8 cellular contexts compared by ENCODE assay signal in genomic region chr11:61733120-61733978, GRCh38. TPM values are rescaled to one million over a fixed set of nuclear protein-coding genes. Genes with fewer than 3 reads are reported as not detected.
DNase-seq lines count a peak whose midpoint lies in the region; ATAC-seq and TF ChIP-seq lines count a peak whose summit lies in the region.

No MANE protein-coding gene starts in this region.

- H3K4me2 ChIP-seq in neuronal stem cell (ENCODE audit: insufficient read depth, low read length, poor library complexity, severe bottlenecking), result no peak overlapping the region

- no CpG with 5 or more reads among the region's 13 CpGs for WGBS in neuronal stem cell (ENCODE audit: extremely low coverage in 2 of 2, insufficient read length in 2 of 2, insufficient replicate concordance in 1 of 2), 2 donors

- DNase-seq in Calu3 (peak; percentile 87), RKO (ENCODE audit: low spot score) (peak; percentile 85), fibroblast of pulmonary artery (ENCODE audit: low read depth) (peak; percentile 87), neuronal stem cell (ENCODE audit: low spot score) (peak; percentile 57), stromal cell of bone marrow (ENCODE audit: low read depth) (peak; percentile 67)
- peak; percentile 75 for DNase-seq in activated T-helper 2 cell treated with anti-CD3 and anti-CD28 coated beads, Interferon-gamma antibody, Interleukin-2, Interleukin-4, amounts not matched to agents 10 μg/mL and 5 μg/mL and 100 μg/mL, durations not matched to agents 14 hours and 24 hours and 36 hours (ENCODE audit: low spot score)

- no peaks in the 10 kb centered on the region for H3K9me3 Mint-ChIP-seq in Calu3 (ENCODE audit: low read depth, unreplicated experiment)
- no peaks in the 10 kb centered on the region for H3K9me3 Mint-ChIP-seq in activated T-helper 2 cell treated with anti-CD3 and anti-CD28 coated beads, Interferon-gamma antibody, Interleukin-2, Interleukin-4, amounts not matched to agents 10 μg/mL and 5 μg/mL and 100 μg/mL, durations not matched to agents 14 hours and 24 hours and 36 hours

- H3K9me3 ChIP-seq in neuronal stem cell (replicated peaks in 1 of 2; ENCODE audit: control insufficient read depth in 2 of 2, insufficient read depth in 1 of 2, low read depth in 1 of 2, low read length in 2 of 2), result no peaks in the 10 kb centered on the region

- no peak overlapping the region for H2BK12ac ChIP-seq in neuronal stem cell (ENCODE audit: low read length)

- H3K4me3 Mint-ChIP-seq in Calu3 (ENCODE audit: low read depth, unreplicated experiment), result no peak overlapping the region
- no peak overlapping the region for H3K4me3 Mint-ChIP-seq in activated T-helper 2 cell treated with anti-CD3 and anti-CD28 coated beads, Interferon-gamma antibody, Interleukin-2, Interleukin-4, amounts not matched to agents 10 μg/mL and 5 μg/mL and 100 μg/mL, durations not matched to agents 14 hours and 24 hours and 36 hours (ENCODE audit: low read depth)

- H3K4me1 ChIP-seq in neuronal stem cell (ENCODE audit: control insufficient read depth in 2 of 2, insufficient read depth in 1 of 2, low read depth in 1 of 2, low read length in 2 of 2), result no peaks in the 10 kb centered on the region

- H3K36me3 ChIP-seq in neuronal stem cell (replicated peaks in 1 of 2; ENCODE audit: control insufficient read depth in 2 of 2, insufficient read depth in 2 of 2, low read length in 2 of 2), result peaks cover 19 to 55% of the 10 kb centered on the region in 2 donors

- peaks cover 33% of the 10 kb centered on the region for H3K4me1 Mint-ChIP-seq in Calu3 (ENCODE audit: low read depth, unreplicated experiment)
- H3K4me1 Mint-ChIP-seq in activated T-helper 2 cell treated with anti-CD3 and anti-CD28 coated beads, Interferon-gamma antibody, Interleukin-2, Interleukin-4, amounts not matched to agents 10 μg/mL and 5 μg/mL and 100 μg/mL, durations not matched to agents 14 hours and 24 hours and 36 hours (ENCODE audit: low read depth), result peaks cover 4% of the 10 kb centered on the region

- no peak overlapping the region for H2AFZ ChIP-seq in neuronal stem cell (ENCODE audit: low read length)

- H3K27ac Mint-ChIP-seq in Calu3 (ENCODE audit: unreplicated experiment), result peak overlapping the region; percentile 78
- H3K27ac Mint-ChIP-seq in activated T-helper 2 cell treated with anti-CD3 and anti-CD28 coated beads, Interferon-gamma antibody, Interleukin-2, Interleukin-4, amounts not matched to agents 10 μg/mL and 5 μg/mL and 100 μg/mL, durations not matched to agents 14 hours and 24 hours and 36 hours, result no peak overlapping the region

- peak overlapping the region; percentile 42 for H3K14ac ChIP-seq in neuronal stem cell (ENCODE audit: low read length)

- peak; percentile 94 for TF ChIP-seq CTCF in Calu3 (IDR thresholded peaks at IDR 0.05; ENCODE audit: unreplicated experiment)
- TF ChIP-seq CTCF in LNCAP (IDR thresholded peaks at IDR 0.05), result peak; percentile 99
- TF ChIP-seq CTCF in fibroblast of pulmonary artery (IDR thresholded peaks at IDR 0.05; ENCODE audit: low read length, missing control alignments), result peak; percentile 99

- ATAC-seq in GM21528 (IDR thresholded peaks at IDR 0.05; ENCODE audit: low FRiP score, unreplicated experiment), result peak; percentile 71

- no peak overlapping the region for H3K9ac ChIP-seq in neuronal stem cell (ENCODE audit: low read depth, low read length, poor library complexity)

- H3K4ac ChIP-seq in neuronal stem cell (ENCODE audit: low read length), result no peak overlapping the region

- no peak overlapping the region for H4K8ac ChIP-seq in neuronal stem cell (ENCODE audit: low read depth, low read length)

- H3K79me1 ChIP-seq in neuronal stem cell (ENCODE audit: low read depth, low read length), result peaks cover 2% of the 10 kb centered on the region

- H2BK120ac ChIP-seq in neuronal stem cell (ENCODE audit: low read depth, low read length), result no peak overlapping the region

- CTCF ChIA-PET in Calu3 (lab: Charles Lee), result interaction anchor here (0.5 to 2.0 kb wide), 15 partner anchors 9 to 287 kb away, joined by 3 to 15 read pairs (median 5); no protein-coding TSS in a partner anchor

- no peak overlapping the region for H3K27ac ChIP-seq in neuronal stem cell (replicated peaks; ENCODE audit: low read length)

- no peaks in the 10 kb centered on the region for H3K27me3 Mint-ChIP-seq in Calu3 (ENCODE audit: unreplicated experiment)
- H3K27me3 Mint-ChIP-seq in activated T-helper 2 cell treated with anti-CD3 and anti-CD28 coated beads, Interferon-gamma antibody, Interleukin-2, Interleukin-4, amounts not matched to agents 10 μg/mL and 5 μg/mL and 100 μg/mL, durations not matched to agents 14 hours and 24 hours and 36 hours (ENCODE audit: low read depth), result no peaks in the 10 kb centered on the region

- intact Hi-C loops in Calu3 (cut with micrococcal nuclease; ENCODE audit: unreplicated experiment), result loop anchor here (1.0 to 5.0 kb wide), 3 partner anchors 37 to 76 kb away; partner anchors contain the start of gene DAGLA
- intact Hi-C loops in activated T-helper 2 cell treated with anti-CD3 and anti-CD28 coated beads, Interferon-gamma antibody, Interleukin-2, Interleukin-4, amounts not matched to agents 10 μg/mL and 5 μg/mL and 100 μg/mL, durations not matched to agents 14 hours and 24 hours and 36 hours (cut with micrococcal nuclease), result loop anchor here (1.0 kb wide), 1 partner anchor 53 kb away; the partner anchor contains the start of gene DAGLA

- H4K91ac ChIP-seq in neuronal stem cell (ENCODE audit: low read depth, low read length, poor library complexity), result no peak overlapping the region

- no peaks in the 10 kb centered on the region for H3K27me3 ChIP-seq in neuronal stem cell (ENCODE audit: control insufficient read depth in 3 of 3, insufficient read depth in 3 of 3, low read depth in 1 of 3, low read length in 3 of 3)

- peak overlapping the region; percentile 72 for H2AK5ac ChIP-seq in neuronal stem cell (ENCODE audit: low read depth, low read length)

- H3K36me3 Mint-ChIP-seq in Calu3 (ENCODE audit: insufficient read depth, unreplicated experiment), result peaks cover 43% of the 10 kb centered on the region
- H3K36me3 Mint-ChIP-seq in activated T-helper 2 cell treated with anti-CD3 and anti-CD28 coated beads, Interferon-gamma antibody, Interleukin-2, Interleukin-4, amounts not matched to agents 10 μg/mL and 5 μg/mL and 100 μg/mL, durations not matched to agents 14 hours and 24 hours and 36 hours (ENCODE audit: low read depth), result no peaks in the 10 kb centered on the region

- no peak overlapping the region for H3K4me3 ChIP-seq in fibroblast of pulmonary artery (replicated peaks; ENCODE audit: low read depth, low read length)
- H3K4me3 ChIP-seq in neuronal stem cell (ENCODE audit: low read length in 2 of 2), result no peak overlapping the region

- H3K18ac ChIP-seq in neuronal stem cell (ENCODE audit: low read length), result peak overlapping the region; percentile 44

- peak overlapping the region; percentile 9 for H2BK15ac ChIP-seq in neuronal stem cell (ENCODE audit: low read length)

- no TSS peak for BruUV-seq in Calu3 (replicated peaks; lab: Mats Ljungman, UMichigan)

- no peak overlapping the region for H2BK5ac ChIP-seq in neuronal stem cell (ENCODE audit: low read length)

- no peak overlapping the region for H3K23ac ChIP-seq in neuronal stem cell (ENCODE audit: low read depth, low read length, poor library complexity)

RNA-seq across cellular contexts. Expression of gene MYRF, which starts 19.1 kb away (rescaled TPM):
- 91.4 and 139 TPM in 2 replicates for total RNA-seq in Calu3 (2022)
- total RNA-seq in activated T-helper 2 cell treated with anti-CD3 and anti-CD28 coated beads, Interferon-gamma antibody, Interleukin-2, Interleukin-4, amounts not matched to agents 10 μg/mL and 5 μg/mL and 100 μg/mL, durations not matched to agents 14 hours and 24 hours and 36 hours, result 1.8 and 2.6 TPM in 2 replicates
- 5.7 TPM for polyA plus RNA-seq in neuronal stem cell (2013, experiment 1 of 2)
- polyA plus RNA-seq in neuronal stem cell (2013, experiment 2 of 2), result 6.0 TPM

RNA-seq across cellular contexts. Expression of gene DAGLA, which starts 53.2 kb away (rescaled TPM):
- total RNA-seq in Calu3 (2022), result 7.5 and 9.0 TPM in 2 replicates
- 0.07 TPM in 2 replicates for total RNA-seq in activated T-helper 2 cell treated with anti-CD3 and anti-CD28 coated beads, Interferon-gamma antibody, Interleukin-2, Interleukin-4, amounts not matched to agents 10 μg/mL and 5 μg/mL and 100 μg/mL, durations not matched to agents 14 hours and 24 hours and 36 hours
- polyA plus RNA-seq in neuronal stem cell (2013, experiment 1 of 2), result 3.7 TPM
- polyA plus RNA-seq in neuronal stem cell (2013, experiment 2 of 2), result 3.5 TPM

RNA-seq across cellular contexts. Expression of gene TMEM258, which starts 59.0 kb away (rescaled TPM):
- 140 and 146 TPM in 2 replicates for total RNA-seq in Calu3 (2022)
- total RNA-seq in activated T-helper 2 cell treated with anti-CD3 and anti-CD28 coated beads, Interferon-gamma antibody, Interleukin-2, Interleukin-4, amounts not matched to agents 10 μg/mL and 5 μg/mL and 100 μg/mL, durations not matched to agents 14 hours and 24 hours and 36 hours, result 187 and 192 TPM in 2 replicates
- polyA plus RNA-seq in neuronal stem cell (2013, experiment 1 of 2), result 258 TPM
- 242 TPM for polyA plus RNA-seq in neuronal stem cell (2013, experiment 2 of 2)

RNA-seq across cellular contexts. Expression of gene FEN1, which starts 59.4 kb away (rescaled TPM):
- total RNA-seq in Calu3 (2022), result 72.4 TPM in 2 replicates
- 130 and 131 TPM in 2 replicates for total RNA-seq in activated T-helper 2 cell treated with anti-CD3 and anti-CD28 coated beads, Interferon-gamma antibody, Interleukin-2, Interleukin-4, amounts not matched to agents 10 μg/mL and 5 μg/mL and 100 μg/mL, durations not matched to agents 14 hours and 24 hours and 36 hours
- polyA plus RNA-seq in neuronal stem cell (2013, experiment 1 of 2), result 30.6 TPM
- 31.0 TPM for polyA plus RNA-seq in neuronal stem cell (2013, experiment 2 of 2)

Comparison
In these comparisons a context has a peak if more than half of its experiments do, and no peak if none do; other contexts are left out.
1. RNA of gene MYRF, which starts 19.1 kb away (total RNA-seq): 91.4 to 139 TPM in Calu3; 1.8 to 2.6 TPM in activated T-helper 2 cell treated with anti-CD3 and anti-CD28 coated beads, Interferon-gamma antibody, Interleukin-2, Interleukin-4, amounts not matched to agents 10 μg/mL and 5 μg/mL and 100 μg/mL, durations not matched to agents 14 hours and 24 hours and 36 hours; every median in the first group is over 10 times any median in the second.
2. Peak in every context shown above with its lines, with median percentiles within 50 percentile points of each other: DNase-seq and CTCF ChIP-seq.